Comparison of ENCODE assay signal across 1 cellular context in the genomic region with DNA sequence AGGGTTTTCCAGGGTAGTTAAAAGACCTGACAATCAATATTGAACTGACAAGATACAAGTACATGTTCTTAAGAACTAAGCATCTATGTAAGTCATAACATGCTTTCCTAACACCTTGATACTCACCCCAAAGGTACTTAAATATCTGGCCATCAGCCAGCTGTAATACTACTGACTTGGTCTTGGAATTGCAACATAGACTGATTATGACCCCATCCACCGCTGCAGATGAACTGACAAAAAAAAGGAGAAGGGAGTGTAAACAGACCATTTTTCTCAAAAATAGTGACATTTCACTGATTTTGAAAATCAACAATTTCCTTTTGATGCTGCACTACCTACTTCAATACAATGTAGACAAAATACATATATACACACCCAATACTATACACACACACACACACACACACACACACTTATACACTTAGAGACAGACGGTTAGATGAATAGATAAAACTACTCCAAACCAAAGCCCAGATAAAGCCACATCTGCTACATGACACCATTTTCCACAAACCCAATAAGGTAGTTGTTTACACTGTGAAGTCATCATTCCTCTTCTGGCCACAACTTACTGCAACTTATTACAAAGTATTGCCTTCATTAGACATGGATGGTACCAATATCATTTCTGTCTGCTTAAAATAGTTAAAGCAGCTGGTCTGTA.
TF ChIP-seq lines count a peak whose summit lies in the region.

No MANE protein-coding gene starts in this region.

TF ChIP-seq in K562, 482 proteins besides CTCF, POLR2A, EP300 and RAD21 (continued from another document and continues in another):
- peak; percentile 71; the same call in 1 of the 2 replicates for TF ChIP-seq FOXM1 (IDR thresholded peaks at IDR 0.05; ENCODE audit: low read depth)
- no peak for TF ChIP-seq FOXM1 (CRISPR knock-in tag; IDR thresholded peaks at IDR 0.05; ENCODE audit: low read depth)
- TF ChIP-seq TAL1 (IDR thresholded peaks at IDR 0.05) = peak; percentile 56; the same call in 1 of the 2 replicates
- TF ChIP-seq CHAMP1 (IDR thresholded peaks at IDR 0.05) = peak; percentile 17; the same call in 1 of the 2 replicates
- TF ChIP-seq DPF2 (IDR thresholded peaks at IDR 0.05) = peak; percentile 87
- peak; percentile 62; the same call in 1 of the 2 replicates for TF ChIP-seq SMAD4 (CRISPR knock-in tag; conservative IDR thresholded peaks at IDR 0.05)
- peak; percentile 92 for TF ChIP-seq ATF3 (IDR thresholded peaks at IDR 0.05)
- no peak for TF ChIP-seq ATF3 (CRISPR knock-in tag; conservative IDR thresholded peaks at IDR 0.05)
- TF ChIP-seq TEAD4 (IDR thresholded peaks at IDR 0.05; ENCODE audit: low read length) = peak; percentile 55; the same call in 1 of the 2 replicates
- no peak for TF ChIP-seq TEAD4 (CRISPR knock-in tag; IDR thresholded peaks at IDR 0.05; ENCODE audit: borderline replicate concordance)
- peak; percentile 74; the same call in 1 of the 2 replicates for TF ChIP-seq ZEB2 (IDR thresholded peaks at IDR 0.05)
- TF ChIP-seq RFX7 (CRISPR knock-in tag; IDR thresholded peaks at IDR 0.05) = no peak
- 0 out of 2 replicates have a peak, but pooled peaks have one; percentile 32 for TF ChIP-seq ZNF134 (CRISPR knock-in tag; conservative IDR thresholded peaks at IDR 0.05)
- no peak for TF ChIP-seq CREB1 (IDR thresholded peaks at IDR 0.05)
- 0 out of 2 replicates have a peak, but pooled peaks have one; percentile 30 for TF ChIP-seq CREB1 (CRISPR knock-in tag; IDR thresholded peaks at IDR 0.05)
- no peak for TF ChIP-seq ZNF609 (CRISPR knock-in tag; IDR thresholded peaks at IDR 0.05; ENCODE audit: borderline replicate concordance)
- no peak for TF ChIP-seq ZBTB33 (CRISPR knock-in tag; IDR thresholded peaks at IDR 0.05)
- peak; percentile 90; the same call in 1 of the 2 replicates for TF ChIP-seq SMARCC2 (IDR thresholded peaks at IDR 0.05; ENCODE audit: low read depth)
- peak; percentile 29; the same call in 1 of the 2 replicates for TF ChIP-seq MYBL2 (IDR thresholded peaks at IDR 0.05; ENCODE audit: low read depth)
- no peak for TF ChIP-seq MYBL2 (CRISPR knock-in tag; IDR thresholded peaks at IDR 0.05; ENCODE audit: borderline replicate concordance)
- no peak for TF ChIP-seq PCBP1 (IDR thresholded peaks at IDR 0.05; ENCODE audit: low read depth, low read length, poor library complexity, severe bottlenecking)
- no peak for TF ChIP-seq ZFX (CRISPR knock-in tag; IDR thresholded peaks at IDR 0.05)
- TF ChIP-seq, protein P1, sequence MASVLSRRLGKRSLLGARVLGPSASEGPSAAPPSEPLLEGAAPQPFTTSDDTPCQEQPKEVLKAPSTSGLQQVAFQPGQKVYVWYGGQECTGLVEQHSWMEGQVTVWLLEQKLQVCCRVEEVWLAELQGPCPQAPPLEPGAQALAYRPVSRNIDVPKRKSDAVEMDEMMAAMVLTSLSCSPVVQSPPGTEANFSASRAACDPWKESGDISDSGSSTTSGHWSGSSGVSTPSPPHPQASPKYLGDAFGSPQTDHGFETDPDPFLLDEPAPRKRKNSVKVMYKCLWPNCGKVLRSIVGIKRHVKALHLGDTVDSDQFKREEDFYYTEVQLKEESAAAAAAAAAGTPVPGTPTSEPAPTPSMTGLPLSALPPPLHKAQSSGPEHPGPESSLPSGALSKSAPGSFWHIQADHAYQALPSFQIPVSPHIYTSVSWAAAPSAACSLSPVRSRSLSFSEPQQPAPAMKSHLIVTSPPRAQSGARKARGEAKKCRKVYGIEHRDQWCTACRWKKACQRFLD (CRISPR knock-in tag; IDR thresholded peaks at IDR 0.05) = 0 out of 2 replicates have a peak, but pooled peaks have one; percentile 52
- no peak for TF ChIP-seq KLF16 (IDR thresholded peaks at IDR 0.05)
- TF ChIP-seq LEF1 (IDR thresholded peaks at IDR 0.05) = peak; percentile 84; the same call in 1 of the 2 replicates
- TF ChIP-seq, protein P2, sequence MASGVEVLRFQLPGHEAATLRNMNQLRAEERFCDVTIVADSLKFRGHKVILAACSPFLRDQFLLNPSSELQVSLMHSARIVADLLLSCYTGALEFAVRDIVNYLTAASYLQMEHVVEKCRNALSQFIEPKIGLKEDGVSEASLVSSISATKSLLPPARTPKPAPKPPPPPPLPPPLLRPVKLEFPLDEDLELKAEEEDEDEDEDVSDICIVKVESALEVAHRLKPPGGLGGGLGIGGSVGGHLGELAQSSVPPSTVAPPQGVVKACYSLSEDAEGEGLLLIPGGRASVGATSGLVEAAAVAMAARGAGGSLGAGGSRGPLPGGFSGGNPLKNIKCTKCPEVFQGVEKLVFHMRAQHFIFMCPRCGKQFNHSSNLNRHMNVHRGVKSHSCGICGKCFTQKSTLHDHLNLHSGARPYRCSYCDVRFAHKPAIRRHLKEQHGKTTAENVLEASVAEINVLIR (CRISPR knock-in tag; IDR thresholded peaks at IDR 0.05) = no peak
- TF ChIP-seq SRSF7 (optimal IDR thresholded peaks at IDR 0.05; ENCODE audit: low read depth, low read length) = no peak
- peak; percentile 36 to 64 for TF ChIP-seq AFF1 (IDR thresholded peaks at IDR 0.05; ENCODE audit: low read depth in 1 of 2, partially characterized antibody in 2 of 2)
- no peak for TF ChIP-seq SREBF1 (IDR thresholded peaks at IDR 0.05; ENCODE audit: borderline replicate concordance, low read depth, low read length)
- TF ChIP-seq THRB (CRISPR knock-in tag; conservative IDR thresholded peaks at IDR 0.05) = no peak
- TF ChIP-seq SRF (CRISPR knock-in tag; IDR thresholded peaks at IDR 0.05) = peak in 1 of 2 experiments; percentile 73; a peak in 1 of 4 replicates
- 0 out of 2 replicates have a peak, but pooled peaks have one; percentile 14 for TF ChIP-seq GATA2 (CRISPR knock-in tag; IDR thresholded peaks at IDR 0.05)
- peak; percentile 34; the same call in 1 of the 2 replicates for TF ChIP-seq PKNOX1 (IDR thresholded peaks at IDR 0.05)
- 0 out of 2 replicates have a peak, but pooled peaks have one; percentile 55 for TF ChIP-seq FOXA1 (IDR thresholded peaks at IDR 0.05; ENCODE audit: borderline replicate concordance)
- peak; percentile 89 for TF ChIP-seq JUND (IDR thresholded peaks at IDR 0.05; ENCODE audit: borderline replicate concordance, low read depth, low read length)
- TF ChIP-seq JUND (tag; IDR thresholded peaks at IDR 0.05; ENCODE audit: borderline replicate concordance, low read depth, low read length) = peak; percentile 94
